13 cellular contexts compared by ENCODE assay signal in genomic region chr7:113657603-113658002, GRCh38.
DNase-seq lines count a peak whose midpoint lies in the region; ATAC-seq, FAIRE-seq and TF ChIP-seq lines count a peak whose summit lies in the region.
"Had no signal": no experiment of that assay in that cellular context is flagged by ENCODE, and none has a peak within 500 bp of the region (broad histone marks: within the 10 kb centered on the region; RNA-seq: fewer than 3 reads in every experiment).

No MANE protein-coding gene starts in this region.

- FAIRE-seq in urothelium cell line (lab: Jason Lieb, UNC) = no peak

- no peaks in the 10 kb centered on the region for H3K27me3 ChIP-seq in upper lobe of left lung
- H3K27me3 ChIP-seq: right atrium auricular region, tibial nerve had no signal

- no peaks in the 10 kb centered on the region for H3K4me1 ChIP-seq in upper lobe of left lung
- H3K4me1 ChIP-seq: right atrium auricular region, tibial nerve had no signal

- TF ChIP-seq POLR2A in upper lobe of left lung (IDR thresholded peaks at IDR 0.05) = no peak

- TF ChIP-seq EP300 in upper lobe of left lung (IDR thresholded peaks at IDR 0.05) = no peak

- TF ChIP-seq CTCF in upper lobe of left lung (IDR thresholded peaks at IDR 0.05) = no peak

- no peaks in the 10 kb centered on the region for H3K36me3 ChIP-seq in upper lobe of left lung
- H3K36me3 ChIP-seq: right atrium auricular region, tibial nerve had no signal

- DNase-seq in hepatic stellate cell (ENCODE audit: low spot score) = no peak
- DNase-seq in urothelium cell line (ENCODE audit: low spot score) = no peak
- DNase-seq in upper lobe of left lung = no peak
- DNase-seq in NCI-H1417 treated with DMSO at 0.1 percent for 48 hours (lab: John Stamatoyannopoulos, UW) = no peak
- DNase-seq: mucosa of descending colon, NCI-H1048, PC-9 had no signal

- ATAC-seq in GM18502 (IDR thresholded peaks at IDR 0.05; ENCODE audit: poor library complexity, unreplicated experiment) (peak; percentile 95), GM19455 (IDR thresholded peaks at IDR 0.05; ENCODE audit: unreplicated experiment) (peak; percentile 96), HG02870 (IDR thresholded peaks at IDR 0.05; ENCODE audit: unreplicated experiment) (peak; percentile 86), HG03571 (IDR thresholded peaks at IDR 0.05; ENCODE audit: unreplicated experiment) (peak; percentile 71), upper lobe of left lung (ENCODE audit: low FRiP score in 2 of 2) (no peak)
- ATAC-seq: mucosa of descending colon had no signal

- no peak overlapping the region for H3K27ac ChIP-seq in upper lobe of left lung
- H3K27ac ChIP-seq: PC-9, right atrium auricular region, tibial nerve had no signal

- no peaks in the 10 kb centered on the region for H3K9me3 ChIP-seq in upper lobe of left lung
- H3K9me3 ChIP-seq: mucosa of descending colon, right atrium auricular region, tibial nerve had no signal

- H3K4me3 ChIP-seq in upper lobe of left lung = no peak overlapping the region
- H3K4me3 ChIP-seq: mucosa of descending colon, PC-9, right atrium auricular region, tibial nerve had no signal

- WGBS in upper lobe of left lung, 2 donors = 13 to 17% methylated on average over 1 of the region's 1 CpG

Comparison
In these comparisons a context has a peak if more than half of its experiments do, and no peak if none do; other contexts are left out.
1. ATAC-seq: peak in GM18502 (single experiment), GM19455 (single experiment), HG02870 (single experiment) and HG03571 (single experiment); none in upper lobe of left lung (0 of 2).